8 cellular contexts compared by ENCODE assay signal in genomic region chr17:8954339-8954738, GRCh38. TPM values are rescaled to one million over a fixed set of nuclear protein-coding genes. Genes with fewer than 3 reads are reported as not detected.
DNase-seq lines count a peak whose midpoint lies in the region; ATAC-seq and TF ChIP-seq lines count a peak whose summit lies in the region.

No MANE protein-coding gene starts in this region.

- peaks cover 3 to 8% of the 10 kb centered on the region in 2 experiments for H3K9me3 ChIP-seq in CD4-positive, CD25-positive, alpha-beta regulatory T cell (ENCODE audit: control insufficient read depth in 2 of 2, low read length in 2 of 2)
- H3K9me3 ChIP-seq in breast epithelium: no peaks in the 10 kb centered on the region

- peak; percentile 72 to 93 (median 83) for DNase-seq in CD4-positive, CD25-positive, alpha-beta regulatory T cell
- DNase-seq in activated CD4-positive, alpha-beta T cell treated with anti-CD3 and anti-CD28 coated beads, Interleukin-2, amount 50 U/mL, for 4 hours: peak; percentile 61 to 64
- DNase-seq in Right ventricle myocardium inferior (ENCODE audit: missing footprints) (peak; percentile 89), NCI-H2171 treated with DMSO at 0.1 percent for 48 hours (lab: John Stamatoyannopoulos, UW) (no peak), breast epithelium (ENCODE audit: low spot score in 2 of 2) (no peak)
- DNase-seq in stimulated activated CD4-positive, alpha-beta T cell treated with anti-CD3 and anti-CD28 coated beads, TNF-alpha, amount 100 ng/mL, for 24 hours (ENCODE audit: low read depth in 3 of 3): peak in 2 of 3 experiments; percentile 58 to 61

- TF ChIP-seq POLR2A in breast epithelium (IDR thresholded peaks at IDR 0.05): no peak

- peak overlapping the region; percentile 85 to 96 (median 90) for H3K4me3 Mint-ChIP-seq in CD4-positive, CD25-positive, alpha-beta regulatory T cell

- no peak for TF ChIP-seq CTCF in breast epithelium (IDR thresholded peaks at IDR 0.05)

- peaks cover 81% of the 10 kb centered on the region for H3K4me1 ChIP-seq in CD4-positive, CD25-positive, alpha-beta regulatory T cell (ENCODE audit: control insufficient read depth, insufficient read depth, low read length, poor library complexity, severe bottlenecking)
- no peaks in the 10 kb centered on the region for H3K4me1 ChIP-seq in breast epithelium

- H3K36me3 ChIP-seq in CD4-positive, CD25-positive, alpha-beta regulatory T cell (ENCODE audit: control insufficient read depth, insufficient read depth, low read length): peaks cover 30% of the 10 kb centered on the region
- no peaks in the 10 kb centered on the region for H3K36me3 ChIP-seq in breast epithelium

- H3K4me1 Mint-ChIP-seq in CD4-positive, CD25-positive, alpha-beta regulatory T cell: peaks cover 55 to 97% (median 85%) of the 10 kb centered on the region in 4 donors

- H3K27ac Mint-ChIP-seq in CD4-positive, CD25-positive, alpha-beta regulatory T cell: peak overlapping the region; percentile 97 to 99 (median 97)

- H3K27me3 ChIP-seq in CD4-positive, CD25-positive, alpha-beta regulatory T cell (ENCODE audit: control insufficient read depth, insufficient read depth, low read length): no peaks in the 10 kb centered on the region
- H3K27me3 ChIP-seq in breast epithelium: no peaks in the 10 kb centered on the region

- peaks cover 2 to 16% (median 6%) of the 10 kb centered on the region in 7 donors for H3K9me3 Mint-ChIP-seq in CD4-positive, CD25-positive, alpha-beta regulatory T cell

- intact Hi-C loops in Right ventricle myocardium inferior (cut with DNase I): no loop called here
- intact Hi-C loops in breast epithelium (cut with DNase I; ENCODE audit: low total_unique reads): no loop called here

- H3K27me3 Mint-ChIP-seq in CD4-positive, CD25-positive, alpha-beta regulatory T cell: peaks cover 5% of the 10 kb centered on the region

- peaks cover 56% of the 10 kb centered on the region for H3K36me3 Mint-ChIP-seq in CD4-positive, CD25-positive, alpha-beta regulatory T cell

- H3K27ac ChIP-seq in CD4-positive, CD25-positive, alpha-beta regulatory T cell (ENCODE audit: insufficient read depth, low read length, poor library complexity, severe bottlenecking): peak overlapping the region; percentile 86
- no peak overlapping the region for H3K27ac ChIP-seq in breast epithelium

- peak overlapping the region; percentile 72 for H3K4me3 ChIP-seq in CD4-positive, CD25-positive, alpha-beta regulatory T cell (ENCODE audit: low read depth, low read length)
- H3K4me3 ChIP-seq in breast epithelium: no peak overlapping the region

- peak; percentile 97 for ATAC-seq in CD4-positive, CD25-positive, alpha-beta regulatory T cell (ENCODE audit: low read depth in 2 of 2)
- ATAC-seq in HG03342 (IDR thresholded peaks at IDR 0.05; ENCODE audit: unreplicated experiment) (peak; percentile 54), Right ventricle myocardium inferior (peak; percentile 81), HG02840 (IDR thresholded peaks at IDR 0.05; ENCODE audit: low FRiP score, unreplicated experiment) (no peak)

RNA-seq across cellular contexts. Expression of gene PIK3R5, which starts 11.2 kb away (rescaled TPM):
- 275 TPM for total RNA-seq in CD4-positive, CD25-positive, alpha-beta regulatory T cell
- 10 to 100 TPM; 34.8 to 40.1 (median 36.9) TPM for polyA plus RNA-seq in CD4-positive, CD25-positive, alpha-beta regulatory T cell
- total RNA-seq in Right ventricle myocardium inferior: 2.8 TPM
- 10 to 100 TPM in 2 of 3 donors, 1 to 10 TPM in 1; 9.8 to 28.6 (median 12.3) TPM for total RNA-seq in breast epithelium

Comparison
In these comparisons a context has a peak if more than half of its experiments do, and no peak if none do; other contexts are left out.
1. DNase-seq: peak in CD4-positive, CD25-positive, alpha-beta regulatory T cell (3 of 3), activated CD4-positive, alpha-beta T cell treated with anti-CD3 and anti-CD28 coated beads, Interleukin-2, amount 50 U/mL, for 4 hours (2 of 2), Right ventricle myocardium inferior (single experiment) and stimulated activated CD4-positive, alpha-beta T cell treated with anti-CD3 and anti-CD28 coated beads, TNF-alpha, amount 100 ng/mL, for 24 hours (2 of 3); none in NCI-H2171 treated with DMSO at 0.1 percent for 48 hours (single experiment) and breast epithelium (0 of 2).